ENCODE assay signal across 14 cellular contexts in genomic region chr3:43294975-43295374, GRCh38. TPM values are rescaled to one million over a fixed set of nuclear protein-coding genes. Genes with fewer than 3 reads are reported as not detected.
DNase-seq lines count a peak whose midpoint lies in the region; TF ChIP-seq lines count a peak whose summit lies in the region.
"Had no signal": no experiment of that assay in that cellular context is flagged by ENCODE, and none has a peak within 500 bp of the region (broad histone marks: within the 10 kb centered on the region; RNA-seq: fewer than 3 reads in every experiment).

No MANE protein-coding gene starts in this region.

- CTCF ChIA-PET in CD4-positive, alpha-beta memory T cell (lab: Charles Lee; ENCODE audit: partially characterized antibody), result interaction anchor here (0.7 to 3.1 kb wide), 5 partner anchors 9 to 208 kb away, joined by 3 to 14 read pairs (median 4); partner anchors contain the start of gene SNRK

- POLR2A ChIA-PET in CD4-positive, alpha-beta memory T cell (lab: Charles Lee; ENCODE audit: partially characterized antibody), result interaction anchor here (1.0 to 7.6 kb wide), 5 partner anchors 9 to 180 kb away, joined by 3 to 106 read pairs (median 3); partner anchors contain the start of gene SNRK

- peaks cover 98% of the 10 kb centered on the region for H3K4me1 ChIP-seq in CD4-positive, alpha-beta memory T cell (ENCODE audit: insufficient read depth, low read length)
- H3K4me1 ChIP-seq in neural progenitor cell, result no peaks in the 10 kb centered on the region

- H3K9ac ChIP-seq in neural progenitor cell, result no peak overlapping the region

- peaks cover 71 to 100% (median 86%) of the 10 kb centered on the region in 4 donors for H3K4me1 Mint-ChIP-seq in CD4-positive, alpha-beta memory T cell
- H3K4me1 Mint-ChIP-seq in chondrocyte (ENCODE audit: low read depth) (peaks cover 40% of the 10 kb centered on the region), neural progenitor cell (no peaks in the 10 kb centered on the region)

- H3K9me3 Mint-ChIP-seq in CD4-positive, alpha-beta memory T cell, result no peaks in the 10 kb centered on the region
- H3K9me3 Mint-ChIP-seq in chondrocyte (ENCODE audit: low read depth), result no peaks in the 10 kb centered on the region
- H3K9me3 Mint-ChIP-seq in neural progenitor cell, result no peaks in the 10 kb centered on the region

- no peaks in the 10 kb centered on the region for H3K36me3 ChIP-seq in CD4-positive, alpha-beta memory T cell (ENCODE audit: insufficient read depth, low read length)
- no peaks in the 10 kb centered on the region for H3K36me3 ChIP-seq in neural progenitor cell

- no peak overlapping the region for H3K4me2 ChIP-seq in neural progenitor cell

- no peaks in the 10 kb centered on the region for H3F3A ChIP-seq in neural progenitor cell (ENCODE audit: low read depth)

- peak overlapping the region; percentile 52 for H3K27ac ChIP-seq in CD4-positive, alpha-beta memory T cell (ENCODE audit: low read depth, low read length)
- H3K27ac ChIP-seq in neural progenitor cell, result no peak overlapping the region

- in situ Hi-C loops in GM13977 (cut with MboI; ENCODE audit: low pct_unique_long_range_greater_than_20kb, low sequenced_read_pairs, unreplicated experiment), result no loop called here

- no peak for DNase-seq in CD4-positive, alpha-beta memory T cell
- DNase-seq in LNCaP clone FGC (ENCODE audit: low read depth), result peak; percentile 58
- no peak for DNase-seq in chondrocyte (ENCODE audit: low spot score)
- DNase-seq in renal cortical epithelial cell (ENCODE audit: low read depth), result peak; percentile 69
- no peak for DNase-seq in putamen (ENCODE audit: low spot score)
- DNase-seq in GM13977 (ENCODE audit: low spot score), result no peak
- DNase-seq in neural progenitor cell (ENCODE audit: low spot score), result no peak
- DNase-seq: activated T-cell treated with anti-CD3 and anti-CD28 coated beads, Interleukin-2, amount 50 U/mL, for 48 hours; effector CD4-positive, alpha-beta T cell; foreskin melanocyte; NCI-H2171 treated with DMSO at 0.1 percent for 48 hours; Right ventricle myocardium superior; stimulated activated CD4-positive, alpha-beta T cell treated with anti-CD3 and anti-CD28 coated beads, Interleukin-2, amount 100 ng/mL, for 48 hours had no signal

- H4K20me1 ChIP-seq in neural progenitor cell (ENCODE audit: low read depth), result peaks cover 93% of the 10 kb centered on the region

- intact Hi-C loops in CD4-positive, alpha-beta memory T cell (cut with micrococcal nuclease), result loop anchor here (5.0 kb wide), 1 partner anchor 32 kb away; no protein-coding TSS in a partner anchor

- H3K36me3 Mint-ChIP-seq in CD4-positive, alpha-beta memory T cell, result peaks cover 11 to 36% of the 10 kb centered on the region in 2 donors
- H3K36me3 Mint-ChIP-seq in chondrocyte (ENCODE audit: low read depth) (peaks cover 2% of the 10 kb centered on the region), neural progenitor cell (peaks cover 8% of the 10 kb centered on the region)

- H3K9me3 ChIP-seq in CD4-positive, alpha-beta memory T cell (ENCODE audit: control insufficient read depth in 1 of 2, low read length in 2 of 2), result no peaks in the 10 kb centered on the region
- H3K9me3 ChIP-seq in neural progenitor cell (ENCODE audit: low read depth), result no peaks in the 10 kb centered on the region
- H3K9me3 ChIP-seq: Caco-2 had no signal

- TF ChIP-seq CTCF in LNCaP clone FGC (IDR thresholded peaks at IDR 0.05; ENCODE audit: control insufficient read depth, extremely low read depth, insufficient read depth) (no peak), chondrocyte (IDR thresholded peaks at IDR 0.05) (no peak), GM13977 (IDR thresholded peaks at IDR 0.05; ENCODE audit: extremely low read depth, insufficient read depth, missing control alignments) (no peak), neural progenitor cell (IDR thresholded peaks at IDR 0.05) (no peak)

- H3K4me3 ChIP-seq in CD4-positive, alpha-beta memory T cell (ENCODE audit: low read length in 2 of 2), result no peak overlapping the region
- no peak overlapping the region for H3K4me3 ChIP-seq in LNCaP clone FGC (ENCODE audit: low read depth, low read length)
- no peak overlapping the region for H3K4me3 ChIP-seq in neural progenitor cell

- peak overlapping the region in 7 of 8 donors; percentile 32 to 79 (median 61) for H3K4me3 Mint-ChIP-seq in CD4-positive, alpha-beta memory T cell
- H3K4me3 Mint-ChIP-seq in chondrocyte (ENCODE audit: unreplicated experiment) (no peak overlapping the region), neural progenitor cell (no peak overlapping the region)

- no peaks in the 10 kb centered on the region for H3K27me3 Mint-ChIP-seq in CD4-positive, alpha-beta memory T cell
- no peaks in the 10 kb centered on the region for H3K27me3 Mint-ChIP-seq in chondrocyte (ENCODE audit: low read depth)
- H3K27me3 Mint-ChIP-seq in neural progenitor cell (ENCODE audit: insufficient read depth, low read depth), result no peaks in the 10 kb centered on the region

- peak overlapping the region; percentile 77 to 97 (median 91) for H3K27ac Mint-ChIP-seq in CD4-positive, alpha-beta memory T cell
- H3K27ac Mint-ChIP-seq in chondrocyte (ENCODE audit: unreplicated experiment) (peak overlapping the region; percentile 24), neural progenitor cell (no peak overlapping the region)

- no peak overlapping the region for H2AFZ ChIP-seq in neural progenitor cell (replicated peaks)

- no peaks in the 10 kb centered on the region for H3K27me3 ChIP-seq in CD4-positive, alpha-beta memory T cell (ENCODE audit: insufficient read depth, low read length)
- no peaks in the 10 kb centered on the region for H3K27me3 ChIP-seq in neural progenitor cell

- peaks cover 99% of the 10 kb centered on the region for H3K79me2 ChIP-seq in neural progenitor cell (ENCODE audit: low read depth)

RNA-seq across cellular contexts. Expression of gene SNRK, which starts 8.6 kb away (rescaled TPM):
- total RNA-seq in CD4-positive, alpha-beta memory T cell, result 100 to 1,000 TPM; 104 to 108 TPM
- polyA plus RNA-seq in CD4-positive, alpha-beta memory T cell, result 10 to 100 TPM; 39.8 to 50.5 TPM
- total RNA-seq in chondrocyte (16.0 to 20.3 TPM (median 18.1 TPM) in 3 replicates), renal cortical epithelial cell (15.6 and 30.2 TPM in 2 replicates), neural progenitor cell (ENCODE audit: low replicate concordance) (25.2 and 26.1 TPM in 2 replicates)

Comparison
In these comparisons a context has a peak if more than half of its experiments do, and no peak if none do; other contexts are left out.
1. DNase-seq: peak in LNCaP clone FGC (single experiment) and renal cortical epithelial cell (single experiment); none in CD4-positive, alpha-beta memory T cell (0 of 5), chondrocyte (single experiment), putamen (single experiment), GM13977 (single experiment) and neural progenitor cell (single experiment).
2. H3K4me3 Mint-ChIP-seq: peak in CD4-positive, alpha-beta memory T cell (7 of 8); none in chondrocyte (single experiment) and neural progenitor cell (single experiment).